1 cellular context compared by ENCODE assay signal in the genomic region with DNA sequence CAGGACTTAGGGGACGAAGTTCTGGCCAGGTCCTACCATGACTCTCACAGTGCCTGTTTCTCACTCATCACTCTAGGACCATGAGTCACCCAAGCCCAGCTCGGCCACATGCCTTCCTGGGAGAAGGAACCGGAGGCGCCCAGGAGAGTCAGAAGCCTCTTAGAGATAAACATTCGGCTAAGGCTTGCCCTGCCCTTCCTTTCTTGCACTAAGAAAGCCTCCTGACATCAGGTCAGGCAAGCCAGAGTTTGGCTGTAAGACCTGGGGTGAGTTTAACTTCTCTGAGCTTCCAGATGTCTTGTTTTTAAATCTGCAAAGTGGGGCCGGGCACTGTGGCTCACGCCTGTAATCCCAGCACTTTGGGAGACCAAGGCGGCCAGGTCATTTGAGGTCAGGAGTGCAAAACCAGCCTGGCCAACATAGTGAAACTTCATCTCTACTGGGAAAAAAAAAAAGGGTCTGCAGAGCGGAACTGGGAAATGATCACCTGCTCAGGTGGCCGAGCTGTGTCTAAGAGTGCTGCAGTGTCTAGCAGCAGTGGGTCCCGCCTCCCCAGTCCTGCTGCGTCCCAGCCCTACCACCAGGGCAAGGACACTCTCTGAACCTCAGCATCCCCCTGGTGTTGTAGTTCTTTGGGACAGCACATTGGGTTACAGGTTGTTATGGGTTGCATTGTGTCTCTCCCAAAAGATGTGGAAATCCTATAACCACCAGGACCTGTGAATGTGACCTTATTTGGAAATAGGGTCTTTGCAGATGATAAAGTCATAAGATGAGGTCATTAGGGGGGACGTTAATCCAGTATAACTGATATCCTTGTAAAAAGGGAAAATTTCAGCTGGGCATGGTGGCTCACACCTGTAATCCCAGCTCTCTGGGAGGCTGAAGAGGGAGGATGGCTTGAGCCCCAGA.
TF ChIP-seq lines count a peak whose summit lies in the region.

No MANE protein-coding gene starts in this region.

TF ChIP-seq in HCT116, 20 proteins besides CTCF, POLR2A, EP300 and RAD21 (continued from another document):
- TF ChIP-seq, protein P1, sequence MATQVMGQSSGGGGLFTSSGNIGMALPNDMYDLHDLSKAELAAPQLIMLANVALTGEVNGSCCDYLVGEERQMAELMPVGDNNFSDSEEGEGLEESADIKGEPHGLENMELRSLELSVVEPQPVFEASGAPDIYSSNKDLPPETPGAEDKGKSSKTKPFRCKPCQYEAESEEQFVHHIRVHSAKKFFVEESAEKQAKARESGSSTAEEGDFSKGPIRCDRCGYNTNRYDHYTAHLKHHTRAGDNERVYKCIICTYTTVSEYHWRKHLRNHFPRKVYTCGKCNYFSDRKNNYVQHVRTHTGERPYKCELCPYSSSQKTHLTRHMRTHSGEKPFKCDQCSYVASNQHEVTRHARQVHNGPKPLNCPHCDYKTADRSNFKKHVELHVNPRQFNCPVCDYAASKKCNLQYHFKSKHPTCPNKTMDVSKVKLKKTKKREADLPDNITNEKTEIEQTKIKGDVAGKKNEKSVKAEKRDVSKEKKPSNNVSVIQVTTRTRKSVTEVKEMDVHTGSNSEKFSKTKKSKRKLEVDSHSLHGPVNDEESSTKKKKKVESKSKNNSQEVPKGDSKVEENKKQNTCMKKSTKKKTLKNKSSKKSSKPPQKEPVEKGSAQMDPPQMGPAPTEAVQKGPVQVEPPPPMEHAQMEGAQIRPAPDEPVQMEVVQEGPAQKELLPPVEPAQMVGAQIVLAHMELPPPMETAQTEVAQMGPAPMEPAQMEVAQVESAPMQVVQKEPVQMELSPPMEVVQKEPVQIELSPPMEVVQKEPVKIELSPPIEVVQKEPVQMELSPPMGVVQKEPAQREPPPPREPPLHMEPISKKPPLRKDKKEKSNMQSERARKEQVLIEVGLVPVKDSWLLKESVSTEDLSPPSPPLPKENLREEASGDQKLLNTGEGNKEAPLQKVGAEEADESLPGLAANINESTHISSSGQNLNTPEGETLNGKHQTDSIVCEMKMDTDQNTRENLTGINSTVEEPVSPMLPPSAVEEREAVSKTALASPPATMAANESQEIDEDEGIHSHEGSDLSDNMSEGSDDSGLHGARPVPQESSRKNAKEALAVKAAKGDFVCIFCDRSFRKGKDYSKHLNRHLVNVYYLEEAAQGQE (IDR thresholded peaks at IDR 0.05; ENCODE audit: low read depth), result no peak
